ENCODE assay signal across 1 cellular context in the genomic region with DNA sequence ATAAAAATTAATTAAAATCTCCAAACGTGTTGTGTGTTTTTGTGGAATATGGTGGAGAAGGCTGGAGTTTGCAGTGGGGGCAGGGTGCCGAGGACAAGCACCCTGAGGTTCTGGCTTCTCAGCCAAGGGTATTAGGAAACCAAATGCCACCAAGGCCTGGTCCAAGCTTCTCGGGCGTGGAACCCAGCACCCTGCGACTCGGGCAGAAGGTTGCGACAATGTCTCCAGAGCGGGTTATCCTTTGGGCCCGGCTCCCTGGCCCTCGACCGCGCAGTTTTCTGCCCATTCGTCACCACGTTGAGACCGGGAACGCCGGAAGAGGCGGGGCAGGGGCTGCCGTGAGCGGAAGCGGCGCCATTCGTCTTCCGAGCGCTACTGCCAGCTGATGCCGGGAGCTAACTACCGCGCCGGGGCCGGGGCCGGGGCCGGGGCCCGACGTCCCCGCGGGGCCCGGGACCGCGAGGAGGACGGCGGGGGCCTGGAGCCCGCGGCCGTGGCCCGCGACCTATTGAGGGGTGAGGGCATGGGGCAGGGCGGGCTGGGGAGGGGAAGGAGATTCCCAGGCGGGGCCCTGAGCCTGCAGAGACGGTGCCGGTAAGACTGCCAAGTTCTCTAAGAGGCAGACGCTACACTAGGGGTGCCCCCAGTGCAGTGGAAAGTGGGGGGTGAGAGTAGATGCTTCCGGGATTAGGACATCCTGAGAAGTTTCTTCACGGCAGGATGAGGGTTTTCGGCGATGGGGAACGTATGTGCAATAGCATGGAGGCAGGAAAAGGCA.
TF ChIP-seq lines count a peak whose summit lies in the region.

TSS of gene RRP36 (plus strand) at position 354 of the 778 bp plus-strand sequence. CDS start at position 386, 32 bp downstream.

TF ChIP-seq in HEK293, 187 proteins besides CTCF, POLR2A, EP300 and RAD21 (continued from another document and continues in another):
- TF ChIP-seq HIC1 (tag by site-specific recombination; IDR thresholded peaks at IDR 0.05) (no peak), ELK4 (IDR thresholded peaks at IDR 0.05; ENCODE audit: borderline replicate concordance, low read depth, low read length) (no peak), MZF1 (tag by site-specific recombination; IDR thresholded peaks at IDR 0.05; ENCODE audit: borderline replicate concordance) (no peak), ZNF404 (tag by site-specific recombination; IDR thresholded peaks at IDR 0.05) (no peak), SP7 (tag by site-specific recombination; IDR thresholded peaks at IDR 0.05) (peak; percentile 15; the same call in 1 of the 2 replicates), KLF10 (tag by site-specific recombination; IDR thresholded peaks at IDR 0.05) (peak; percentile 46; the same call in 1 of the 2 replicates), ZFP37 (tag by site-specific recombination; IDR thresholded peaks at IDR 0.05) (0 out of 2 replicates have a peak, but pooled peaks have one; percentile 42), ZNF501 (tag by site-specific recombination; IDR thresholded peaks at IDR 0.05) (peak; percentile 59; the same call in 1 of the 2 replicates), ZNF629 (tag by site-specific recombination; IDR thresholded peaks at IDR 0.05) (peak; percentile 77), YY2 (tag by site-specific recombination; IDR thresholded peaks at IDR 0.05) (peak; percentile 42; the same call in 1 of the 2 replicates), ZNF660 (tag by site-specific recombination; IDR thresholded peaks at IDR 0.05) (peak; percentile 51; the same call in 1 of the 2 replicates), FEZF1 (tag by site-specific recombination; IDR thresholded peaks at IDR 0.05) (peak; percentile 46; the same call in 1 of the 2 replicates), SCRT1 (tag by site-specific recombination; IDR thresholded peaks at IDR 0.05; ENCODE audit: borderline replicate concordance) (no peak), ZBTB20 (tag by site-specific recombination; IDR thresholded peaks at IDR 0.05) (peak; percentile 88), SP2 (tag by site-specific recombination; IDR thresholded peaks at IDR 0.05) (peak; percentile 72), ZXDB (tag by site-specific recombination; IDR thresholded peaks at IDR 0.05) (peak; percentile 76), SP3 (tag by site-specific recombination; IDR thresholded peaks at IDR 0.05) (peak; percentile 23; the same call in 1 of the 2 replicates), KLF9 (tag by site-specific recombination; IDR thresholded peaks at IDR 0.05; ENCODE audit: low read depth) (peak; percentile 47; the same call in 1 of the 2 replicates), ZNF2 (tag by site-specific recombination; IDR thresholded peaks at IDR 0.05) (peak; percentile 20; the same call in 1 of the 2 replicates), GLIS1 (tag by site-specific recombination; IDR thresholded peaks at IDR 0.05) (0 out of 2 replicates have a peak, but pooled peaks have one; percentile 17), ZNF37A (tag by site-specific recombination; IDR thresholded peaks at IDR 0.05) (no peak), ZNF560 (tag by site-specific recombination; IDR thresholded peaks at IDR 0.05; ENCODE audit: borderline replicate concordance) (no peak), ZNF561 (tag by site-specific recombination; IDR thresholded peaks at IDR 0.05; ENCODE audit: borderline replicate concordance) (peak; percentile 55; the same call in 1 of the 2 replicates)
- TF ChIP-seq, protein P1, sequence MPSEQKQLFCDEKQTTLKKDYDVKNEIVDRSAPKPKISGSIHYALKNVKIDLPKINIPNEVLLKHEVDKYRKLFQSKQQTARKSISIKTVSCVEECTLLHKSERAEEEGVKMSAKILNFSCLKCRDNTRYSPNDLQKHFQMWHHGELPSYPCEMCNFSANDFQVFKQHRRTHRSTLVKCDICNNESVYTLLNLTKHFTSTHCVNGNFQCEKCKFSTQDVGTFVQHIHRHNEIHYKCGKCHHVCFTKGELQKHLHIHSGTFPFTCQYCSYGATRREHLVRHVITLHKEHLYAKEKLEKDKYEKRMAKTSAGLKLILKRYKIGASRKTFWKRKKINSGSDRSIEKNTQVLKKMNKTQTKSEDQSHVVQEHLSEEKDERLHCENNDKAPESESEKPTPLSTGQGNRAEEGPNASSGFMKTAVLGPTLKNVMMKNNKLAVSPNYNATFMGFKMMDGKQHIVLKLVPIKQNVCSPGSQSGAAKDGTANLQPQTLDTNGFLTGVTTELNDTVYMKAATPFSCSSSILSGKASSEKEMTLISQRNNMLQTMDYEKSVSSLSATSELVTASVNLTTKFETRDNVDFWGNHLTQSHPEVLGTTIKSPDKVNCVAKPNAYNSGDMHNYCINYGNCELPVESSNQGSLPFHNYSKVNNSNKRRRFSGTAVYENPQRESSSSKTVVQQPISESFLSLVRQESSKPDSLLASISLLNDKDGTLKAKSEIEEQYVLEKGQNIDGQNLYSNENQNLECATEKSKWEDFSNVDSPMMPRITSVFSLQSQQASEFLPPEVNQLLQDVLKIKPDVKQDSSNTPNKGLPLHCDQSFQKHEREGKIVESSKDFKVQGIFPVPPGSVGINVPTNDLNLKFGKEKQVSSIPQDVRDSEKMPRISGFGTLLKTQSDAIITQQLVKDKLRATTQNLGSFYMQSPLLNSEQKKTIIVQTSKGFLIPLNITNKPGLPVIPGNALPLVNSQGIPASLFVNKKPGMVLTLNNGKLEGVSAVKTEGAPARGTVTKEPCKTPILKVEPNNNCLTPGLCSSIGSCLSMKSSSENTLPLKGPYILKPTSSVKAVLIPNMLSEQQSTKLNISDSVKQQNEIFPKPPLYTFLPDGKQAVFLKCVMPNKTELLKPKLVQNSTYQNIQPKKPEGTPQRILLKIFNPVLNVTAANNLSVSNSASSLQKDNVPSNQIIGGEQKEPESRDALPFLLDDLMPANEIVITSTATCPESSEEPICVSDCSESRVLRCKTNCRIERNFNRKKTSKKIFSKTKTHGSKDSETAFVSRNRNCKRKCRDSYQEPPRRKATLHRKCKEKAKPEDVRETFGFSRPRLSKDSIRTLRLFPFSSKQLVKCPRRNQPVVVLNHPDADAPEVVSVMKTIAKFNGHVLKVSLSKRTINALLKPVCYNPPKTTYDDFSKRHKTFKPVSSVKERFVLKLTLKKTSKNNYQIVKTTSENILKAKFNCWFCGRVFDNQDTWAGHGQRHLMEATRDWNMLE (tag by site-specific recombination; conservative IDR thresholded peaks at IDR 0.05; ENCODE audit: low read depth), result peak; percentile 47; the same call in 1 of the 2 replicates
- TF ChIP-seq, protein P2, sequence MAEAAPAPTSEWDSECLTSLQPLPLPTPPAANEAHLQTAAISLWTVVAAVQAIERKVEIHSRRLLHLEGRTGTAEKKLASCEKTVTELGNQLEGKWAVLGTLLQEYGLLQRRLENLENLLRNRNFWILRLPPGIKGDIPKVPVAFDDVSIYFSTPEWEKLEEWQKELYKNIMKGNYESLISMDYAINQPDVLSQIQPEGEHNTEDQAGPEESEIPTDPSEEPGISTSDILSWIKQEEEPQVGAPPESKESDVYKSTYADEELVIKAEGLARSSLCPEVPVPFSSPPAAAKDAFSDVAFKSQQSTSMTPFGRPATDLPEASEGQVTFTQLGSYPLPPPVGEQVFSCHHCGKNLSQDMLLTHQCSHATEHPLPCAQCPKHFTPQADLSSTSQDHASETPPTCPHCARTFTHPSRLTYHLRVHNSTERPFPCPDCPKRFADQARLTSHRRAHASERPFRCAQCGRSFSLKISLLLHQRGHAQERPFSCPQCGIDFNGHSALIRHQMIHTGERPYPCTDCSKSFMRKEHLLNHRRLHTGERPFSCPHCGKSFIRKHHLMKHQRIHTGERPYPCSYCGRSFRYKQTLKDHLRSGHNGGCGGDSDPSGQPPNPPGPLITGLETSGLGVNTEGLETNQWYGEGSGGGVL (tag by site-specific recombination; IDR thresholded peaks at IDR 0.05), result peak; percentile 60
- TF ChIP-seq, protein P3, sequence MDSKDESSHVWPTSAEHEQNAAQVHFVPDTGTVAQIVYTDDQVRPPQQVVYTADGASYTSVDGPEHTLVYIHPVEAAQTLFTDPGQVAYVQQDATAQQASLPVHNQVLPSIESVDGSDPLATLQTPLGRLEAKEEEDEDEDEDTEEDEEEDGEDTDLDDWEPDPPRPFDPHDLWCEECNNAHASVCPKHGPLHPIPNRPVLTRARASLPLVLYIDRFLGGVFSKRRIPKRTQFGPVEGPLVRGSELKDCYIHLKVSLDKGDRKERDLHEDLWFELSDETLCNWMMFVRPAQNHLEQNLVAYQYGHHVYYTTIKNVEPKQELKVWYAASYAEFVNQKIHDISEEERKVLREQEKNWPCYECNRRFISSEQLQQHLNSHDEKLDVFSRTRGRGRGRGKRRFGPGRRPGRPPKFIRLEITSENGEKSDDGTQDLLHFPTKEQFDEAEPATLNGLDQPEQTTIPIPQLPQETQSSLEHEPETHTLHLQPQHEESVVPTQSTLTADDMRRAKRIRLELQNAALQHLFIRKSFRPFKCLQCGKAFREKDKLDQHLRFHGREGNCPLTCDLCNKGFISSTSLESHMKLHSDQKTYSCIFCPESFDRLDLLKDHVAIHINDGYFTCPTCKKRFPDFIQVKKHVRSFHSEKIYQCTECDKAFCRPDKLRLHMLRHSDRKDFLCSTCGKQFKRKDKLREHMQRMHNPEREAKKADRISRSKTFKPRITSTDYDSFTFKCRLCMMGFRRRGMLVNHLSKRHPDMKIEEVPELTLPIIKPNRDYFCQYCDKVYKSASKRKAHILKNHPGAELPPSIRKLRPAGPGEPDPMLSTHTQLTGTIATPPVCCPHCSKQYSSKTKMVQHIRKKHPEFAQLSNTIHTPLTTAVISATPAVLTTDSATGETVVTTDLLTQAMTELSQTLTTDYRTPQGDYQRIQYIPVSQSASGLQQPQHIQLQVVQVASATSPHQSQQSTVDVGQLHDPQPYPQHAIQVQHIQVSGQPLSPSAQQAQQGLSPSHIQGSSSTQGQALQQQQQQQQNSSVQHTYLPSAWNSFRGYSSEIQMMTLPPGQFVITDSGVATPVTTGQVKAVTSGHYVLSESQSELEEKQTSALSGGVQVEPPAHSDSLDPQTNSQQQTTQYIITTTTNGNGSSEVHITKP (tag by site-specific recombination; IDR thresholded peaks at IDR 0.05), result peak; percentile 50
- TF ChIP-seq, protein P4, sequence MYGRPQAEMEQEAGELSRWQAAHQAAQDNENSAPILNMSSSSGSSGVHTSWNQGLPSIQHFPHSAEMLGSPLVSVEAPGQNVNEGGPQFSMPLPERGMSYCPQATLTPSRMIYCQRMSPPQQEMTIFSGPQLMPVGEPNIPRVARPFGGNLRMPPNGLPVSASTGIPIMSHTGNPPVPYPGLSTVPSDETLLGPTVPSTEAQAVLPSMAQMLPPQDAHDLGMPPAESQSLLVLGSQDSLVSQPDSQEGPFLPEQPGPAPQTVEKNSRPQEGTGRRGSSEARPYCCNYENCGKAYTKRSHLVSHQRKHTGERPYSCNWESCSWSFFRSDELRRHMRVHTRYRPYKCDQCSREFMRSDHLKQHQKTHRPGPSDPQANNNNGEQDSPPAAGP (tag by site-specific recombination; IDR thresholded peaks at IDR 0.05), result 0 out of 2 replicates have a peak, but pooled peaks have one; percentile 17
- TF ChIP-seq, protein P5, sequence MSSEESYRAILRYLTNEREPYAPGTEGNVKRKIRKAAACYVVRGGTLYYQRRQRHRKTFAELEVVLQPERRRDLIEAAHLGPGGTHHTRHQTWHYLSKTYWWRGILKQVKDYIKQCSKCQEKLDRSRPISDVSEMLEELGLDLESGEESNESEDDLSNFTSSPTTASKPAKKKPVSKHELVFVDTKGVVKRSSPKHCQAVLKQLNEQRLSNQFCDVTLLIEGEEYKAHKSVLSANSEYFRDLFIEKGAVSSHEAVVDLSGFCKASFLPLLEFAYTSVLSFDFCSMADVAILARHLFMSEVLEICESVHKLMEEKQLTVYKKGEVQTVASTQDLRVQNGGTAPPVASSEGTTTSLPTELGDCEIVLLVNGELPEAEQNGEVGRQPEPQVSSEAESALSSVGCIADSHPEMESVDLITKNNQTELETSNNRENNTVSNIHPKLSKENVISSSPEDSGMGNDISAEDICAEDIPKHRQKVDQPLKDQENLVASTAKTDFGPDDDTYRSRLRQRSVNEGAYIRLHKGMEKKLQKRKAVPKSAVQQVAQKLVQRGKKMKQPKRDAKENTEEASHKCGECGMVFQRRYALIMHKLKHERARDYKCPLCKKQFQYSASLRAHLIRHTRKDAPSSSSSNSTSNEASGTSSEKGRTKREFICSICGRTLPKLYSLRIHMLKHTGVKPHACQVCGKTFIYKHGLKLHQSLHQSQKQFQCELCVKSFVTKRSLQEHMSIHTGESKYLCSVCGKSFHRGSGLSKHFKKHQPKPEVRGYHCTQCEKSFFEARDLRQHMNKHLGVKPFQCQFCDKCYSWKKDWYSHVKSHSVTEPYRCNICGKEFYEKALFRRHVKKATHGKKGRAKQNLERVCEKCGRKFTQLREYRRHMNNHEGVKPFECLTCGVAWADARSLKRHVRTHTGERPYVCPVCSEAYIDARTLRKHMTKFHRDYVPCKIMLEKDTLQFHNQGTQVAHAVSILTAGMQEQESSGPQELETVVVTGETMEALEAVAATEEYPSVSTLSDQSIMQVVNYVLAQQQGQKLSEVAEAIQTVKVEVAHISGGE (tag by site-specific recombination; conservative IDR thresholded peaks at IDR 0.05; ENCODE audit: low read depth), result peak; percentile 46
